8 cellular contexts compared by ENCODE assay signal in the genomic region with DNA sequence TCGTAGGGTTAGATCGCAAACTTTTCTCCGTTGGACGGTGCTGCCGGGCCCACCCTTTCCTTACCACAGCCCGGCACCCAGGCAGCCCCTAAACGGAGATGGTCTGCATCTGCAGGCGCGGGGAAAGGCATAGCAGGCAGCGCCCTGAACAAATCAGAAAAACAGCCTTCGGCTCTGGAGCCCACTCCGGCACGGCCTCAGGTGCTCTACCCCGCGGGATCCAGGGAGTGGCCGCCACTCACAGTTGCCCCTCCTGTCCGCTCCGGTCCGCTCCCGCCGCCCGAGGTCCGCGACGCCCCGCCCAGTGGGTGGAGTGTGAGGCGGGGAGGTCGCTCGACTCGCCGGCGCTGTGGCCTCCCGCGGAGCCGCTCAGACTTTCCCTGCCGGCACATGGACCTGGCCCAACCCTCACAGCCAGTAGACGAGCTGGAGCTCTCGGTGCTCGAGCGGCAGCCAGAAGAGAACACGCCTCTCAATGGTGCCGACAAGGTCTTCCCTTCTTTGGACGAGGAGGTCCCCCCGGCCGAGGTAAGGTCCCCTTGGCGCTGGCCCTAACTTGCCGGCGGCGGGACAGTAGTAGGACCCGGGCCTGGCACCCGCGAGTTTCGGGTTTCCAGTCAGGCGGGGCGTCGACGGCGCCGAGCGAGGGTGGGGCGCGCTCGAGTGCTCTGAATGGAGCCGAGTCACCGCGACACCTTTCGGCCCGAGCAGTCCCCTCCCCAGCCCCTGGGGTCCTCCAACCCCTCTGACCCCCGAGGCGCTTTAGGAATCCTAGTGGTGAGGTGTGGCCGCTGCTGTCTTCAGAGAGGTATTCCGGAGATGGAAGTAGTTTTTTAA. TPM values are rescaled to one million over a fixed set of nuclear protein-coding genes. Genes with fewer than 3 reads are reported as not detected.
DNase-seq lines count a peak whose midpoint lies in the region; ATAC-seq and TF ChIP-seq lines count a peak whose summit lies in the region.

Gene C3orf52 (plus strand): TSS at position 372 of the 837 bp plus-strand sequence. CDS start 19 bp downstream, at position 391.

- peaks cover 36% of the 10 kb centered on the region for H3K4me1 Mint-ChIP-seq in endodermal cell

- H3K27me3 ChIP-seq in endodermal cell (ENCODE audit: control insufficient read depth, insufficient read depth, low read length, poor library complexity, severe bottlenecking): no peaks in the 10 kb centered on the region

- no peaks in the 10 kb centered on the region for H3K36me3 ChIP-seq in endodermal cell (ENCODE audit: control insufficient read depth, insufficient read depth, low read length)

- H3K36me3 Mint-ChIP-seq in endodermal cell (ENCODE audit: low read depth): no peaks in the 10 kb centered on the region

- CTCF ChIA-PET in AG04449 (lab: Yijun Ruan, JAX): no interaction called here

- peak within 1 kb of the TSS; percentile 52 for H3K9ac ChIP-seq in endodermal cell (ENCODE audit: extremely low read depth, low read length, poor library complexity, severe bottlenecking)

- H3K4me1 ChIP-seq in endodermal cell (ENCODE audit: control insufficient read depth, insufficient read depth, low read length): peaks cover 5% of the 10 kb centered on the region

- no peak within 1 kb of the TSS for H3K27ac ChIP-seq in endodermal cell (ENCODE audit: low read depth, low read length)

- peaks cover 25% of the 10 kb centered on the region for H3K27me3 Mint-ChIP-seq in endodermal cell (ENCODE audit: insufficient read depth)

- DNase-seq in AG04449 (ENCODE audit: low read depth, low spot score) (no peak), NCI-H748 treated with DMSO at 0.1 percent for 48 hours (lab: John Stamatoyannopoulos, UW) (peak; percentile 61), endodermal cell (peak; percentile 98), mesenteric fat pad (ENCODE audit: low spot score) (peak; percentile 93)
- DNase-seq in activated CD8-positive, alpha-beta memory T cell treated with anti-CD3 and anti-CD28 coated beads, Interleukin-2, amount 50 U/mL, for 4 hours: peak; percentile 55
- DNase-seq in stimulated activated CD8-positive, alpha-beta memory T cell treated with anti-CD3 and anti-CD28 coated beads, Interleukin-15, amount 100 ng/mL, for 24 hours (ENCODE audit: low read depth): peak; percentile 18

- WGBS in endodermal cell (ENCODE audit: insufficient coverage in 1 of 2, insufficient read length in 1 of 2), 2 experiments: 1% methylated on average over 15 to 72 of the region's 72 CpGs

- H3K4me3 ChIP-seq in AG04449 (ENCODE audit: low read depth, low read length) (peak within 1 kb of the TSS; percentile 73), endodermal cell (ENCODE audit: low read length) (peak within 1 kb of the TSS; percentile 86)

- H3K9me3 Mint-ChIP-seq in endodermal cell: no peaks in the 10 kb centered on the region

- POLR2A ChIA-PET in AG04449 (lab: Yijun Ruan, JAX): interaction anchor here (0.9 kb wide), 1 partner anchor 221 kb away, joined by 3 read pairs; no protein-coding TSS in a partner anchor

- no peak for TF ChIP-seq CTCF in AG04449 (IDR thresholded peaks at IDR 0.05; ENCODE audit: insufficient read depth, low read length, missing control alignments)
- TF ChIP-seq CTCF in endodermal cell (conservative IDR thresholded peaks at IDR 0.05): peak; percentile 67

- no peaks in the 10 kb centered on the region for H3K9me3 ChIP-seq in endodermal cell (ENCODE audit: control insufficient read depth, low read length)

- ATAC-seq in GM18907 (IDR thresholded peaks at IDR 0.05; ENCODE audit: unreplicated experiment) (peak; percentile 95), HG03135 (IDR thresholded peaks at IDR 0.05; ENCODE audit: unreplicated experiment) (peak; percentile 69)

- H3K27ac Mint-ChIP-seq in endodermal cell: peak within 1 kb of the TSS; percentile 79

- H3K4me3 Mint-ChIP-seq in endodermal cell: peak within 1 kb of the TSS; percentile 72

RNA-seq across cellular contexts. Expression of gene C3orf52, which starts in this region (rescaled TPM):
- total RNA-seq in endodermal cell (1 to 10 TPM; 5.2 to 6.7 TPM), mesenteric fat pad (3.6 TPM)
- polyA plus RNA-seq in endodermal cell (2013, experiment 1 of 2): 9.5 TPM
- 7.5 TPM for polyA plus RNA-seq in endodermal cell (2013, experiment 2 of 2)
